Comparison of ENCODE assay signal across 8 cellular contexts in genomic region chr6:28490191-28490890, GRCh38. TPM values are rescaled to one million over a fixed set of nuclear protein-coding genes. Genes with fewer than 3 reads are reported as not detected.
DNase-seq lines count a peak whose midpoint lies in the region; ATAC-seq, FAIRE-seq and TF ChIP-seq lines count a peak whose summit lies in the region.

No MANE protein-coding gene starts in this region.

- no peak for TF ChIP-seq RAD21 in A549 (conservative IDR thresholded peaks at IDR 0.05 in 1 of 2, IDR thresholded peaks at IDR 0.05 in 1 of 2)

- peak overlapping the region; percentile 6 for H3K27ac Mint-ChIP-seq in activated T-helper 2 cell treated with anti-CD3 and anti-CD28 coated beads, Interferon-gamma antibody, Interleukin-2, Interleukin-4, amounts not matched to agents 10 μg/mL and 5 μg/mL and 100 μg/mL, durations not matched to agents 14 hours and 24 hours and 36 hours

- peaks cover 51% of the 10 kb centered on the region for H3K27me3 Mint-ChIP-seq in activated T-helper 2 cell treated with anti-CD3 and anti-CD28 coated beads, Interferon-gamma antibody, Interleukin-2, Interleukin-4, amounts not matched to agents 10 μg/mL and 5 μg/mL and 100 μg/mL, durations not matched to agents 14 hours and 24 hours and 36 hours (ENCODE audit: low read depth)

- H3K4me3 ChIP-seq in A549: peak overlapping the region; percentile 62
- peak overlapping the region; percentile 21 to 31 for H3K4me3 ChIP-seq in left lung
- H3K4me3 ChIP-seq in adrenal gland: peak overlapping the region in 1 of 4 donors; percentile 44

- peak overlapping the region; percentile 93 for H3K4me2 ChIP-seq in A549

- peaks cover 18% of the 10 kb centered on the region for H3K4me1 Mint-ChIP-seq in activated T-helper 2 cell treated with anti-CD3 and anti-CD28 coated beads, Interferon-gamma antibody, Interleukin-2, Interleukin-4, amounts not matched to agents 10 μg/mL and 5 μg/mL and 100 μg/mL, durations not matched to agents 14 hours and 24 hours and 36 hours (ENCODE audit: low read depth)

- H3K9me3 ChIP-seq in A549: no peaks in the 10 kb centered on the region
- H3K9me3 ChIP-seq in left lung: no peaks in the 10 kb centered on the region
- no peaks in the 10 kb centered on the region for H3K9me3 ChIP-seq in adrenal gland (replicated peaks in 1 of 3)

- ATAC-seq in A549: peak; percentile 51 to 62; a peak in 5 of 6 replicates
- ATAC-seq in GM21529 (IDR thresholded peaks at IDR 0.05; ENCODE audit: unreplicated experiment): peak; percentile 22
- ATAC-seq in left lung: peak; percentile 56

- 18% methylated on average over 23 of the region's 23 CpGs for WGBS in A549 (ENCODE audit: missing lambda C conversion rate)
- 30 to 41% (median 37%) methylated on average over 23 of the region's 23 CpGs for WGBS in adrenal gland, 4 donors

- TF ChIP-seq POLR2A in A549 (IDR thresholded peaks at IDR 0.05; ENCODE audit: low read length) (no peak), adrenal gland (IDR thresholded peaks at IDR 0.05) (no peak)

- POLR2A ChIA-PET in A549 (lab: Yijun Ruan, JAX): no interaction called here

- no peak for DNase-seq in A549 (ENCODE audit: low read depth in 1 of 2, low spot score in 1 of 2)
- DNase-seq in activated T-helper 2 cell treated with anti-CD3 and anti-CD28 coated beads, Interferon-gamma antibody, Interleukin-2, Interleukin-4, amounts not matched to agents 10 μg/mL and 5 μg/mL and 100 μg/mL, durations not matched to agents 14 hours and 24 hours and 36 hours (ENCODE audit: low spot score): no peak
- DNase-seq in left lung: no peak
- DNase-seq in NCI-H345 treated with DMSO at 0.1 percent for 48 hours (lab: John Stamatoyannopoulos, UW; ENCODE audit: unreplicated experiment): no peak
- DNase-seq in adrenal gland: no peak
- no peak for DNase-seq in GF-D8 (lab: John Stamatoyannopoulos, UW)
- DNase-seq in stimulated activated CD4-positive, alpha-beta T cell treated with anti-CD3 and anti-CD28 coated beads, Interleukin-2, amount 100 ng/mL, for 48 hours: no peak

- FAIRE-seq in A549 (lab: Jason Lieb, UNC): no peak

- CTCF ChIA-PET in A549 (lab: Yijun Ruan, JAX): no interaction called here

- H3K4me1 ChIP-seq in A549 (peaks cover 4% of the 10 kb centered on the region; the same call in 2 of the 3 replicates), left lung (no peaks in the 10 kb centered on the region), adrenal gland (replicated peaks in 1 of 2) (no peaks in the 10 kb centered on the region)

- H3K4me3 Mint-ChIP-seq in activated T-helper 2 cell treated with anti-CD3 and anti-CD28 coated beads, Interferon-gamma antibody, Interleukin-2, Interleukin-4, amounts not matched to agents 10 μg/mL and 5 μg/mL and 100 μg/mL, durations not matched to agents 14 hours and 24 hours and 36 hours (ENCODE audit: low read depth): peak overlapping the region; percentile 74

- TF ChIP-seq EP300 in A549 (IDR thresholded peaks at IDR 0.05): no peak

- no peaks in the 10 kb centered on the region for H3K36me3 ChIP-seq in left lung
- H3K36me3 ChIP-seq in adrenal gland (replicated peaks in 1 of 2): no peaks in the 10 kb centered on the region

- no peaks in the 10 kb centered on the region for H3K36me3 Mint-ChIP-seq in activated T-helper 2 cell treated with anti-CD3 and anti-CD28 coated beads, Interferon-gamma antibody, Interleukin-2, Interleukin-4, amounts not matched to agents 10 μg/mL and 5 μg/mL and 100 μg/mL, durations not matched to agents 14 hours and 24 hours and 36 hours (ENCODE audit: low read depth)

- intact Hi-C loops in activated T-helper 2 cell treated with anti-CD3 and anti-CD28 coated beads, Interferon-gamma antibody, Interleukin-2, Interleukin-4, amounts not matched to agents 10 μg/mL and 5 μg/mL and 100 μg/mL, durations not matched to agents 14 hours and 24 hours and 36 hours (cut with micrococcal nuclease): no loop called here
- intact Hi-C loops in left lung (cut with DNase I) (no loop called here), adrenal gland (cut with DNase I) (no loop called here)

- H3K27me3 ChIP-seq in left lung (peaks cover 0 to 69% of the 10 kb centered on the region in 2 donors), adrenal gland (peaks cover 25% of the 10 kb centered on the region)

- no peaks in the 10 kb centered on the region for H3K9me3 Mint-ChIP-seq in activated T-helper 2 cell treated with anti-CD3 and anti-CD28 coated beads, Interferon-gamma antibody, Interleukin-2, Interleukin-4, amounts not matched to agents 10 μg/mL and 5 μg/mL and 100 μg/mL, durations not matched to agents 14 hours and 24 hours and 36 hours

- TF ChIP-seq CTCF in A549 (IDR thresholded peaks at IDR 0.05): no peak
- TF ChIP-seq CTCF in left lung (IDR thresholded peaks at IDR 0.05): no peak
- TF ChIP-seq CTCF in adrenal gland (IDR thresholded peaks at IDR 0.05): no peak

- H3K27ac ChIP-seq in A549 (peak overlapping the region; percentile 85 to 93), left lung (peak overlapping the region; percentile 65 to 72), adrenal gland (peak overlapping the region in 2 of 5 donors; percentile 34 to 69)

TF ChIP-seq in A549, 52 proteins besides CTCF, POLR2A, EP300 and RAD21:
- no peak for TF ChIP-seq HES2 (IDR thresholded peaks at IDR 0.05)
- no peak for TF ChIP-seq RNF2 (IDR thresholded peaks at IDR 0.05; ENCODE audit: borderline replicate concordance, low read depth)
- TF ChIP-seq MAX (IDR thresholded peaks at IDR 0.05): no peak
- TF ChIP-seq HOXB5 (CRISPR knock-in tag; IDR thresholded peaks at IDR 0.05): no peak
- no peak for TF ChIP-seq ZNF302 (CRISPR knock-in tag; IDR thresholded peaks at IDR 0.05)

RNA-seq across cellular contexts. Expression of gene GPX6, which starts 25.3 kb away (rescaled TPM):
- not detected in 2 replicates for polyA plus RNA-seq in A549 (2011; rRNA removed)
- polyA plus RNA-seq in A549 (2012; cell fraction: cytosol; rRNA removed): not detected in 2 replicates
- not detected in 2 replicates for polyA plus RNA-seq in A549 (2012; cell fraction: nucleus; rRNA removed)
- not detected in 3 replicates for polyA plus RNA-seq in A549 (2017; fragmentation: RNase III; extraction: RNeasy Plus Mini Kit Qiagen cat#74134 plus additional on column Dnase treatment)
- polyA minus RNA-seq in A549 (2011; rRNA and poly(A)+ RNA removed): not detected in 2 replicates
- total RNA-seq in activated T-helper 2 cell treated with anti-CD3 and anti-CD28 coated beads, Interferon-gamma antibody, Interleukin-2, Interleukin-4, amounts not matched to agents 10 μg/mL and 5 μg/mL and 100 μg/mL, durations not matched to agents 14 hours and 24 hours and 36 hours: not detected in 2 replicates
- not detected for total RNA-seq in left lung
- not detected for total RNA-seq in adrenal gland
- not detected for polyA plus RNA-seq in adrenal gland

RNA-seq across cellular contexts. Expression of gene GPX5, which starts 35.3 kb away (rescaled TPM):
- polyA plus RNA-seq in A549 (2011; rRNA removed) (not detected in 2 replicates), A549 (2017; fragmentation: RNase III; extraction: RNeasy Plus Mini Kit Qiagen cat#74134 plus additional on column Dnase treatment) (not detected in 3 replicates), adrenal gland (not detected)
- polyA plus RNA-seq in A549 (2012; cell fraction: cytosol; rRNA removed): not detected in 2 replicates
- not detected in 2 replicates for polyA plus RNA-seq in A549 (2012; cell fraction: nucleus; rRNA removed)
- not detected in 2 replicates for polyA minus RNA-seq in A549 (2011; rRNA and poly(A)+ RNA removed)
- total RNA-seq in activated T-helper 2 cell treated with anti-CD3 and anti-CD28 coated beads, Interferon-gamma antibody, Interleukin-2, Interleukin-4, amounts not matched to agents 10 μg/mL and 5 μg/mL and 100 μg/mL, durations not matched to agents 14 hours and 24 hours and 36 hours: not detected in 2 replicates
- total RNA-seq in left lung (not detected), adrenal gland (not detected)

RNA-seq across cellular contexts. Expression of gene ZSCAN23, which starts 47.0 kb away (rescaled TPM):
- polyA plus RNA-seq in A549 (2011; rRNA removed) (not detected in 2 replicates), A549 (2017; fragmentation: RNase III; extraction: RNeasy Plus Mini Kit Qiagen cat#74134 plus additional on column Dnase treatment) (not detected in 3 replicates), adrenal gland (1 to 10 TPM in 2 of 3 donors, under 1 TPM in 1; 0.13 to 1.6 (median 1.5) TPM)
- not detected in 2 replicates for polyA plus RNA-seq in A549 (2012; cell fraction: cytosol; rRNA removed)
- polyA plus RNA-seq in A549 (2012; cell fraction: nucleus; rRNA removed): not detected in 2 replicates
- not detected in 2 replicates for polyA minus RNA-seq in A549 (2011; rRNA and poly(A)+ RNA removed)
- total RNA-seq in activated T-helper 2 cell treated with anti-CD3 and anti-CD28 coated beads, Interferon-gamma antibody, Interleukin-2, Interleukin-4, amounts not matched to agents 10 μg/mL and 5 μg/mL and 100 μg/mL, durations not matched to agents 14 hours and 24 hours and 36 hours: 0.48 and 0.50 TPM in 2 replicates
- total RNA-seq in left lung (1 to 10 TPM; 1.2 to 5.2 TPM), adrenal gland (1 to 10 TPM in 7 of 8 donors, under 1 TPM in 1; 0.24 to 4.2 (median 2.6) TPM)
